ENCODE assay signal across 2 cellular contexts in the genomic region with DNA sequence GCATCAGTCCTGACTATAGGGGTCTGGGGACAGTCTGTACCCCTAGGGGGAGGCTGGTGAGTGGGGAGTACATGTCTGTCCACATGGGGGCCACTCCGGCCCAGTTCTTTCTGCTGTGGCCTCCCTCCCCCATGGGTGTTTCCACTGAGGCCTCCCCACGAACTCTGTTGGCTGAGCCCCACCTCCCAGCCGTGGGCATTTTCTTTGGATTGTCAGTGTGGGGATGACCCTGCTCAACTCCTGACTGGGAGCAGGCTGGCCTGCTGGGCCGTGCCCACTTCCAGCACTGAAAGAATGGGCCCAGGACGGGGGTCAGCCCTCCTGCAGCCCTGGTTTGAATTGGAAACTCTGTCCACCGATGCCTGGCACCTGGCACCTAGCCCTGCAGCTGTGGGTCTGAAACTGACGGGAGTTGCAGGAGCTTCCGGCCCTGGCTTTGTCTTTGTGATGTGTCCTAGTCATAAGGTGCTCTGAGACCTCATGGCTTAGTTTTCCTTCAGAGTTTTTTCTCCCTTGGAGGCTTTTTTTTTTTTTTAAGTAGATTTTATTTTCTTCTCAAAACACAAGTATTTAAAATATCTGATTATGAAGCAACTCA.
TF ChIP-seq lines count a peak whose summit lies in the region.

No MANE protein-coding gene starts in this region.

TF ChIP-seq in HCT116, 20 proteins besides CTCF, POLR2A, EP300 and RAD21:
- TF ChIP-seq EGR1 (IDR thresholded peaks at IDR 0.05; ENCODE audit: low read depth): no peak
- no peak for TF ChIP-seq TCF7L2 (IDR thresholded peaks at IDR 0.05; ENCODE audit: borderline replicate concordance, extremely low read depth, insufficient read depth, insufficient read length)
- no peak for TF ChIP-seq SIN3A (IDR thresholded peaks at IDR 0.05; ENCODE audit: low read depth)
- TF ChIP-seq, protein P1, sequence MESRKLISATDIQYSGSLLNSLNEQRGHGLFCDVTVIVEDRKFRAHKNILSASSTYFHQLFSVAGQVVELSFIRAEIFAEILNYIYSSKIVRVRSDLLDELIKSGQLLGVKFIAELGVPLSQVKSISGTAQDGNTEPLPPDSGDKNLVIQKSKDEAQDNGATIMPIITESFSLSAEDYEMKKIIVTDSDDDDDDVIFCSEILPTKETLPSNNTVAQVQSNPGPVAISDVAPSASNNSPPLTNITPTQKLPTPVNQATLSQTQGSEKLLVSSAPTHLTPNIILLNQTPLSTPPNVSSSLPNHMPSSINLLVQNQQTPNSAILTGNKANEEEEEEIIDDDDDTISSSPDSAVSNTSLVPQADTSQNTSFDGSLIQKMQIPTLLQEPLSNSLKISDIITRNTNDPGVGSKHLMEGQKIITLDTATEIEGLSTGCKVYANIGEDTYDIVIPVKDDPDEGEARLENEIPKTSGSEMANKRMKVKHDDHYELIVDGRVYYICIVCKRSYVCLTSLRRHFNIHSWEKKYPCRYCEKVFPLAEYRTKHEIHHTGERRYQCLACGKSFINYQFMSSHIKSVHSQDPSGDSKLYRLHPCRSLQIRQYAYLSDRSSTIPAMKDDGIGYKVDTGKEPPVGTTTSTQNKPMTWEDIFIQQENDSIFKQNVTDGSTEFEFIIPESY (IDR thresholded peaks at IDR 0.05; ENCODE audit: extremely low read depth, insufficient replicate concordance, low read length): no peak
- TF ChIP-seq CBX3 (IDR thresholded peaks at IDR 0.05; ENCODE audit: low read depth): no peak
- no peak for TF ChIP-seq ZNF274 (IDR thresholded peaks at IDR 0.05; ENCODE audit: low read depth, low read length)
- no peak for TF ChIP-seq FOSL1 (IDR thresholded peaks at IDR 0.05; ENCODE audit: low read depth)
- no peak for TF ChIP-seq SRF (IDR thresholded peaks at IDR 0.05; ENCODE audit: low read depth)
- TF ChIP-seq SP1 (IDR thresholded peaks at IDR 0.05; ENCODE audit: low read depth): no peak
- TF ChIP-seq POLR2AphosphoS5 (IDR thresholded peaks at IDR 0.05; ENCODE audit: low read depth, low read length): no peak
- TF ChIP-seq JUND (IDR thresholded peaks at IDR 0.05): no peak
- no peak for TF ChIP-seq CEBPB (IDR thresholded peaks at IDR 0.05; ENCODE audit: low read depth)

TF ChIP-seq in HepG2, 621 proteins besides CTCF, POLR2A, EP300 and RAD21:
- TF ChIP-seq ZNF772 (CRISPR knock-in tag; IDR thresholded peaks at IDR 0.05) (no peak), FOXA1 (IDR thresholded peaks at IDR 0.05) (no peak), FOXA1 (CRISPR knock-in tag; IDR thresholded peaks at IDR 0.05) (no peak), AGO2 (optimal IDR thresholded peaks at IDR 0.05; ENCODE audit: low read depth, low read length) (no peak), KDM5A (IDR thresholded peaks at IDR 0.05; ENCODE audit: borderline replicate concordance, low read length) (no peak), ZNF343 (CRISPR knock-in tag; IDR thresholded peaks at IDR 0.05) (no peak), CHD4 (IDR thresholded peaks at IDR 0.05; ENCODE audit: borderline replicate concordance, low read length) (no peak), ZNF101 (CRISPR knock-in tag; IDR thresholded peaks at IDR 0.05; ENCODE audit: borderline replicate concordance, low read depth) (no peak), ZNF329 (CRISPR knock-in tag; IDR thresholded peaks at IDR 0.05; ENCODE audit: low read depth) (no peak), MEIS2 (CRISPR knock-in tag; IDR thresholded peaks at IDR 0.05) (no peak), ZMYM2 (CRISPR knock-in tag; IDR thresholded peaks at IDR 0.05) (no peak), RARA (CRISPR knock-in tag; IDR thresholded peaks at IDR 0.05) (no peak), RXRA (CRISPR knock-in tag; IDR thresholded peaks at IDR 0.05) (no peak), ZNF317 (CRISPR knock-in tag; IDR thresholded peaks at IDR 0.05) (no peak), ZNF225 (CRISPR knock-in tag; IDR thresholded peaks at IDR 0.05) (no peak), ZNF20 (CRISPR knock-in tag; IDR thresholded peaks at IDR 0.05) (no peak)
- TF ChIP-seq, protein P2, sequence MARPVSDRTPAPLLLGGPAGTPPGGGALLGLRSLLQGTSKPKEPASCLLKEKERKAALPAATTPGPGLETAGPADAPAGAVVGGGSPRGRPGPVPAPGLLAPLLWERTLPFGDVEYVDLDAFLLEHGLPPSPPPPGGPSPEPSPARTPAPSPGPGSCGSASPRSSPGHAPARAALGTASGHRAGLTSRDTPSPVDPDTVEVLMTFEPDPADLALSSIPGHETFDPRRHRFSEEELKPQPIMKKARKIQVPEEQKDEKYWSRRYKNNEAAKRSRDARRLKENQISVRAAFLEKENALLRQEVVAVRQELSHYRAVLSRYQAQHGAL (CRISPR knock-in tag; IDR thresholded peaks at IDR 0.05; ENCODE audit: not compliant biosample characterization): no peak
- TF ChIP-seq, protein P3, sequence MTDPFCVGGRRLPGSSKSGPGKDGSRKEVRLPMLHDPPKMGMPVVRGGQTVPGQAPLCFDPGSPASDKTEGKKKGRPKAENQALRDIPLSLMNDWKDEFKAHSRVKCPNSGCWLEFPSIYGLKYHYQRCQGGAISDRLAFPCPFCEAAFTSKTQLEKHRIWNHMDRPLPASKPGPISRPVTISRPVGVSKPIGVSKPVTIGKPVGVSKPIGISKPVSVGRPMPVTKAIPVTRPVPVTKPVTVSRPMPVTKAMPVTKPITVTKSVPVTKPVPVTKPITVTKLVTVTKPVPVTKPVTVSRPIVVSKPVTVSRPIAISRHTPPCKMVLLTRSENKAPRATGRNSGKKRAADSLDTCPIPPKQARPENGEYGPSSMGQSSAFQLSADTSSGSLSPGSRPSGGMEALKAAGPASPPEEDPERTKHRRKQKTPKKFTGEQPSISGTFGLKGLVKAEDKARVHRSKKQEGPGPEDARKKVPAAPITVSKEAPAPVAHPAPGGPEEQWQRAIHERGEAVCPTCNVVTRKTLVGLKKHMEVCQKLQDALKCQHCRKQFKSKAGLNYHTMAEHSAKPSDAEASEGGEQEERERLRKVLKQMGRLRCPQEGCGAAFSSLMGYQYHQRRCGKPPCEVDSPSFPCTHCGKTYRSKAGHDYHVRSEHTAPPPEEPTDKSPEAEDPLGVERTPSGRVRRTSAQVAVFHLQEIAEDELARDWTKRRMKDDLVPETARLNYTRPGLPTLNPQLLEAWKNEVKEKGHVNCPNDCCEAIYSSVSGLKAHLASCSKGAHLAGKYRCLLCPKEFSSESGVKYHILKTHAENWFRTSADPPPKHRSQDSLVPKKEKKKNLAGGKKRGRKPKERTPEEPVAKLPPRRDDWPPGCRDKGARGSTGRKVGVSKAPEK (CRISPR knock-in tag; IDR thresholded peaks at IDR 0.05; ENCODE audit: borderline replicate concordance): no peak
- TF ChIP-seq, protein P4, sequence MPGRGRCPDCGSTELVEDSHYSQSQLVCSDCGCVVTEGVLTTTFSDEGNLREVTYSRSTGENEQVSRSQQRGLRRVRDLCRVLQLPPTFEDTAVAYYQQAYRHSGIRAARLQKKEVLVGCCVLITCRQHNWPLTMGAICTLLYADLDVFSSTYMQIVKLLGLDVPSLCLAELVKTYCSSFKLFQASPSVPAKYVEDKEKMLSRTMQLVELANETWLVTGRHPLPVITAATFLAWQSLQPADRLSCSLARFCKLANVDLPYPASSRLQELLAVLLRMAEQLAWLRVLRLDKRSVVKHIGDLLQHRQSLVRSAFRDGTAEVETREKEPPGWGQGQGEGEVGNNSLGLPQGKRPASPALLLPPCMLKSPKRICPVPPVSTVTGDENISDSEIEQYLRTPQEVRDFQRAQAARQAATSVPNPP (CRISPR knock-in tag; IDR thresholded peaks at IDR 0.05): no peak
- TF ChIP-seq, protein P5, sequence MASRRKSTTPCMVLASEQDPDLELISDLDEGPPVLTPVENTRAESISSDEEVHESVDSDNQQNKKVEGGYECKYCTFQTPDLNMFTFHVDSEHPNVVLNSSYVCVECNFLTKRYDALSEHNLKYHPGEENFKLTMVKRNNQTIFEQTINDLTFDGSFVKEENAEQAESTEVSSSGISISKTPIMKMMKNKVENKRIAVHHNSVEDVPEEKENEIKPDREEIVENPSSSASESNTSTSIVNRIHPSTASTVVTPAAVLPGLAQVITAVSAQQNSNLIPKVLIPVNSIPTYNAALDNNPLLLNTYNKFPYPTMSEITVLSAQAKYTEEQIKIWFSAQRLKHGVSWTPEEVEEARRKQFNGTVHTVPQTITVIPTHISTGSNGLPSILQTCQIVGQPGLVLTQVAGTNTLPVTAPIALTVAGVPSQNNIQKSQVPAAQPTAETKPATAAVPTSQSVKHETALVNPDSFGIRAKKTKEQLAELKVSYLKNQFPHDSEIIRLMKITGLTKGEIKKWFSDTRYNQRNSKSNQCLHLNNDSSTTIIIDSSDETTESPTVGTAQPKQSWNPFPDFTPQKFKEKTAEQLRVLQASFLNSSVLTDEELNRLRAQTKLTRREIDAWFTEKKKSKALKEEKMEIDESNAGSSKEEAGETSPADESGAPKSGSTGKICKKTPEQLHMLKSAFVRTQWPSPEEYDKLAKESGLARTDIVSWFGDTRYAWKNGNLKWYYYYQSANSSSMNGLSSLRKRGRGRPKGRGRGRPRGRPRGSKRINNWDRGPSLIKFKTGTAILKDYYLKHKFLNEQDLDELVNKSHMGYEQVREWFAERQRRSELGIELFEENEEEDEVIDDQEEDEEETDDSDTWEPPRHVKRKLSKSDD (CRISPR knock-in tag; IDR thresholded peaks at IDR 0.05; ENCODE audit: low read depth): no peak
